In the genomic region with DNA sequence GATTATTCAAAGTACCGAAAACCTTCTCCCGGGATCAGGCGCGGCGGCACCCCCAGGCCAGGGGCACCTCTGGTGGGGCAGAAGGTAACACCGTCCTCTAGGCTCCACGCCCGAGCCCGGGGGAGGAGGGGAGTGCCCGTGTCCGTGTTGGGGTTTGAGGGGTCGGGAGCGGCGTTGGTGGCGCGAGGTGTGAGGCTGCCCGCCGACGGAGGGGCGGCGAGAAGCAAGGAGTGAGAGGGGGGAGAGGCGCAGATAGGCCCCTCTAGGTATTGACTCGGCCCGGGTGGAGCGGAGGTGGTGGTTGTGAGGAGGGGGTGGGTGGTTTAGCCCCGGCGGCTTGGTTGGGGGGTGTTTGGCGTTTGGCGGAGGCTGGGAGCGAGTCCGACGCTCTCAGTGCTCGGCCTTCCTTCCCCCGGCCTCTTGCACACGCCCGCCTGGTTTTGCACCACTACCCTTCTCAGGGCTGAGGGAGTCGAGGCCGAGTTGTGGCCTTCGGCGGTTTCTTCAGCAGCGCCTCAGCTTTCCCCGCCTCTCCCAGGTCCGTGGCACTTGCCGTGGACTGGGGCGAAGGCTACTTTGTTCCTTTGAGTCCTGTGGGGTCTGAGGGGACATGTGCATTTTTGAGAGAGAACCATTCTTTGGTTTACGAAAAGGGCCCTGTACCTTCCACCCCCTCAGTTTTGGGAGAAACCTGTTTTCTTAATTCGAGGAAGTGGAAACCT, we compare ENCODE assay signal across 8 cellular contexts. TPM values are rescaled to one million over a fixed set of nuclear protein-coding genes. Genes with fewer than 3 reads are reported as not detected.
A peak's percentile ranks its signal among the peaks of the same experiment; 100 is the strongest.
DNase-seq lines count a peak whose midpoint lies in the region; ATAC-seq and TF ChIP-seq lines count a peak whose summit lies in the region.

No MANE protein-coding gene starts in this region.

- H3K4me3 ChIP-seq in adrenal gland = peak overlapping the region; percentile 58 to 99 (median 84)
- H3K4me3 ChIP-seq in right atrium auricular region = peak overlapping the region; percentile 81 to 98
- H3K4me3 ChIP-seq in prostate gland = peak overlapping the region; percentile 92 to 99

- no peaks in the 10 kb centered on the region for H3K9me3 ChIP-seq in adrenal gland (replicated peaks in 1 of 3)
- H3K9me3 ChIP-seq in right atrium auricular region = no peaks in the 10 kb centered on the region
- H3K9me3 ChIP-seq in prostate gland = no peaks in the 10 kb centered on the region

- ATAC-seq in GM21737 (IDR thresholded peaks at IDR 0.05; ENCODE audit: unreplicated experiment) = peak; percentile 5
- no peak for ATAC-seq in GM19328 (IDR thresholded peaks at IDR 0.05; ENCODE audit: unreplicated experiment)
- no peak for ATAC-seq in HG03280 (IDR thresholded peaks at IDR 0.05; ENCODE audit: unreplicated experiment)

- DNase-seq in EH (ENCODE audit: low read depth) = peak; percentile 42
- DNase-seq in NCI-H748 treated with DMSO at 0.1 percent for 48 hours (lab: John Stamatoyannopoulos, UW) = peak; percentile 61
- peak in 5 of 7 donors; percentile 51 to 68 (median 55) for DNase-seq in adrenal gland
- DNase-seq in right atrium auricular region (ENCODE audit: low spot score) = no peak
- no peak for DNase-seq in prostate gland (ENCODE audit: low spot score)

- WGBS in adrenal gland, 4 donors = 0 to 1% (median 0%) methylated on average over 18 to 47 of the region's 47 CpGs
- WGBS in prostate gland = under 1% methylated on average over 47 of the region's 47 CpGs

- H3K36me3 ChIP-seq in adrenal gland (replicated peaks in 1 of 2) (no peaks in the 10 kb centered on the region), right atrium auricular region (no peaks in the 10 kb centered on the region), prostate gland (no peaks in the 10 kb centered on the region)

- H3K4me1 ChIP-seq in adrenal gland (replicated peaks in 1 of 2) (peaks cover 14 to 40% of the 10 kb centered on the region in 2 donors), right atrium auricular region (peaks cover 0 to 53% of the 10 kb centered on the region in 2 donors), prostate gland (replicated peaks) (peaks cover under 1% of the 10 kb centered on the region)

- intact Hi-C loops in adrenal gland (cut with DNase I) (no loop called here), prostate gland (cut with DNase I) (loop anchor here (2.0 to 10.0 kb wide), 3 partner anchors 222 to 1179 kb away; partner anchors contain the start of genes IL6ST, MIER3 and SETD9)

- no peak for TF ChIP-seq CTCF in adrenal gland (IDR thresholded peaks at IDR 0.05)
- TF ChIP-seq CTCF in right atrium auricular region (IDR thresholded peaks at IDR 0.05) = no peak
- no peak for TF ChIP-seq CTCF in prostate gland (IDR thresholded peaks at IDR 0.05)

- TF ChIP-seq POLR2A in adrenal gland (IDR thresholded peaks at IDR 0.05) = peak in 1 of 2 donors; percentile 26
- TF ChIP-seq POLR2A in prostate gland (IDR thresholded peaks at IDR 0.05) = no peak

- peak overlapping the region; percentile 97 to 100 (median 99) for H3K27ac ChIP-seq in adrenal gland
- H3K27ac ChIP-seq in right atrium auricular region = peak overlapping the region; percentile 100
- peak overlapping the region; percentile 100 for H3K27ac ChIP-seq in prostate gland

- H3K27me3 ChIP-seq in adrenal gland (no peaks in the 10 kb centered on the region), right atrium auricular region (no peaks in the 10 kb centered on the region), prostate gland (replicated peaks; ENCODE audit: insufficient read depth) (no peaks in the 10 kb centered on the region)

RNA-seq across cellular contexts. Expression of gene GPBP1, which starts 0.4 kb away (rescaled TPM):
- 100 to 1,000 TPM in 1 of 8 donors, 10 to 100 TPM in 7; 38.7 to 103 (median 74.8) TPM for total RNA-seq in adrenal gland
- 100 to 1,000 TPM in 1 of 3 donors, 10 to 100 TPM in 2; 60.9 to 115 (median 92.6) TPM for polyA plus RNA-seq in adrenal gland
- total RNA-seq in right atrium auricular region = 10 to 100 TPM; 41.9 to 48.1 TPM
- total RNA-seq in prostate gland = 10 to 100 TPM; 63.4 to 84.6 TPM

Comparison
In these comparisons a context has a peak if more than half of its experiments do, and no peak if none do; other contexts are left out.
1. DNase-seq: peak in EH (single experiment), NCI-H748 treated with DMSO at 0.1 percent for 48 hours (single experiment) and adrenal gland (5 of 7); none in right atrium auricular region (single experiment) and prostate gland (single experiment).
2. Peak in every context shown above with its lines, with median percentiles within 50 percentile points of each other: H3K27ac ChIP-seq and H3K4me3 ChIP-seq.